ENCODE assay signal across 11 cellular contexts in the genomic region with DNA sequence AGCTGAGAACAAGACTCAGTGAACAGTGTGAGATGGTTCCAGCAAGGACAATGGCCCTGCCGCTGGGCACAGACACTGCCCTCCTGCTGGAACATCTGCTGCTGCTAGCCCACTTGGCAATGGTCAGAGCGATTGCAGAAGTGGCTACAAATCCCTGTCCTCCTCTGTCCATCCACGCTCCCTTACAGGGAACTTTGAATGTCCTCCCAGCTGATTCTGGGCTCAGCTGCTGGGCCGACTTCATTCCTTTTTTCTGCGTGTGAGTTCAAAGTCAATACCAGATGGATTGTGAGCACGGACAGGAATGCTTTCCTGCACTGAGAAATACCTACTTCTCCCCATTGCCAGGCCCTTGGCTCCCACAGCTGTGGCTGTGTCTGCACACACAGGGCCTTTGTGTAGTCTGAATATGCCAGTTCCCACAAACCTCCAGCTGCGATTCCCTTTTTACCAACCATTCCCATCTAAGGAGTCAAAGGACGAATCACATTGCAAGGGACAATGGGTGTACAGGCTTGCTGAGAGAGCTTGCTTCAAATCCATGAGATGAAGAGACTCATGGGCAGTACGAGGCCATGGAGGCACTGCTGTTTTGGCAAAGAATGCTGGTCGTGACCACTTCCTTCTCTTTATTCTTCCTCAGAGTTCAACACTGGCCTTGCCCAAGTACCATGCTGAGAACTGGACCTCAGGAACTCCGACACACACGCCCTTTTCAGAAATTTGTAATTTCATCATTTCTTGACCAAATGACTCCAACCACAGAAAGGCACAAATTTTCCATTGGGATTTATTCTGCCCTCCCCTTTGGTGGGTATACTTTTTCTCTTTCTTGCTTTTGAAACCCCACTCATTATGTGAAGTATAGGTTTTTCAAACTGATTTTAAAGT. TPM values are rescaled to one million over a fixed set of nuclear protein-coding genes. Genes with fewer than 3 reads are reported as not detected.
A peak's percentile ranks its signal among the peaks of the same experiment; 100 is the strongest.
DNase-seq lines count a peak whose midpoint lies in the region; ATAC-seq lines count a peak whose summit lies in the region.
"Had no signal": no experiment of that assay in that cellular context is flagged by ENCODE, and none has a peak within 500 bp of the region (broad histone marks: within the 10 kb centered on the region; RNA-seq: fewer than 3 reads in every experiment).

No MANE protein-coding gene starts in this region.

- DNase-seq in M059J (ENCODE audit: low read depth) (peak; percentile 82), midbrain (lab: John Stamatoyannopoulos, UW) (peak; percentile 88), superior temporal gyrus (ENCODE audit: extremely low spot score) (peak; percentile 88), NCI-H2196 (lab: John Stamatoyannopoulos, UW; ENCODE audit: unreplicated experiment) (no peak)
- no peak for DNase-seq in stimulated activated CD4-positive, alpha-beta T cell treated with anti-CD3 and anti-CD28 coated beads, Interleukin-2, amount 100 ng/mL, for 24 hours
- DNase-seq: activated CD8-positive, alpha-beta T cell treated with anti-CD3 and anti-CD28 coated beads, Interleukin-2, amount 10 ng/mL, durations not matched to agents 7 days and 5 days; GF-D8; left lung had no signal

- H3K4me1 Mint-ChIP-seq in dendritic cell treated with granulocyte-macrophage colony-stimulating factor and Interleukin-4, amounts not matched to agents 40 ng/mL and 50 ng/mL, for 4 days (ENCODE audit: low read depth), result peaks cover 45% of the 10 kb centered on the region

- no peak overlapping the region for H3K4me3 Mint-ChIP-seq in dendritic cell treated with granulocyte-macrophage colony-stimulating factor and Interleukin-4, amounts not matched to agents 40 ng/mL and 50 ng/mL, for 4 days
- H3K4me3 Mint-ChIP-seq: activated CD8-positive, alpha-beta T cell treated with anti-CD3 and anti-CD28 coated beads, Interleukin-2, amount 10 ng/mL, durations not matched to agents 7 days and 5 days had no signal

- no peaks in the 10 kb centered on the region for H3K9me3 Mint-ChIP-seq in dendritic cell treated with granulocyte-macrophage colony-stimulating factor and Interleukin-4, amounts not matched to agents 40 ng/mL and 50 ng/mL, for 4 days

- intact Hi-C loops in dendritic cell treated with granulocyte-macrophage colony-stimulating factor and Interleukin-4, amounts not matched to agents 40 ng/mL and 50 ng/mL, for 4 days (cut with micrococcal nuclease), result loop anchor here (2.0 to 5.0 kb wide), 2 partner anchors 66 to 254 kb away; no protein-coding TSS in a partner anchor

- H3K27ac Mint-ChIP-seq in dendritic cell treated with granulocyte-macrophage colony-stimulating factor and Interleukin-4, amounts not matched to agents 40 ng/mL and 50 ng/mL, for 4 days, result peak overlapping the region; percentile 35
- H3K27ac Mint-ChIP-seq: activated CD8-positive, alpha-beta T cell treated with anti-CD3 and anti-CD28 coated beads, Interleukin-2, amount 10 ng/mL, durations not matched to agents 7 days and 5 days had no signal

- peaks cover 15% of the 10 kb centered on the region for H3K27me3 Mint-ChIP-seq in dendritic cell treated with granulocyte-macrophage colony-stimulating factor and Interleukin-4, amounts not matched to agents 40 ng/mL and 50 ng/mL, for 4 days

- no peak for ATAC-seq in HG03039 (IDR thresholded peaks at IDR 0.05; ENCODE audit: unreplicated experiment)
- no peak for ATAC-seq in GM18520 (IDR thresholded peaks at IDR 0.05; ENCODE audit: unreplicated experiment)
- ATAC-seq: activated CD8-positive, alpha-beta T cell treated with anti-CD3 and anti-CD28 coated beads, Interleukin-2, amount 10 ng/mL, durations not matched to agents 7 days and 5 days had no signal

- no peaks in the 10 kb centered on the region for H3K36me3 Mint-ChIP-seq in dendritic cell treated with granulocyte-macrophage colony-stimulating factor and Interleukin-4, amounts not matched to agents 40 ng/mL and 50 ng/mL, for 4 days (ENCODE audit: low read depth)

RNA-seq across cellular contexts. Expression of a gene that starts 44.2 kb away (rescaled TPM):
- 36.4 and 39.6 TPM in 2 replicates for total RNA-seq in M059J (2014; rRNA removed; shearing (Covaris generic))

Comparison
In these comparisons a context has a peak if more than half of its experiments do, and no peak if none do; other contexts are left out.
1. DNase-seq: peak in M059J (single experiment), midbrain (single experiment) and superior temporal gyrus (single experiment); none in NCI-H2196 (single experiment) and stimulated activated CD4-positive, alpha-beta T cell treated with anti-CD3 and anti-CD28 coated beads, Interleukin-2, amount 100 ng/mL, for 24 hours (0 of 2).